ENCODE assay signal across 10 cellular contexts in genomic region chr7:30845426-30846135, GRCh38.
A peak's percentile ranks its signal among the peaks of the same experiment; 100 is the strongest.
DNase-seq lines count a peak whose midpoint lies in the region; ATAC-seq and TF ChIP-seq lines count a peak whose summit lies in the region.
"Had no signal": no experiment of that assay in that cellular context is flagged by ENCODE, and none has a peak within 500 bp of the region (broad histone marks: within the 10 kb centered on the region; RNA-seq: fewer than 3 reads in every experiment).

No MANE protein-coding gene starts in this region.

- CTCF ChIA-PET in IMR-90 (lab: Yijun Ruan, JAX) (no interaction called here), HEK293T (lab: Yijun Ruan, JAX) (no interaction called here)

- H3K4me2 ChIP-seq in IMR-90 (ENCODE audit: low read depth, low read length) = no peak overlapping the region

- no peak for TF ChIP-seq RAD21 in IMR-90 (IDR thresholded peaks at IDR 0.05; ENCODE audit: low read length)

- H3K27ac ChIP-seq in IMR-90 (ENCODE audit: insufficient read depth, low read length) (no peak overlapping the region), caudate nucleus (ENCODE audit: low read depth, low read length) (peak overlapping the region; percentile 50)

- in situ Hi-C loops in IMR-90 (cut with MboI; ENCODE audit: low sequenced_read_pairs) = no loop called here

- no peaks in the 10 kb centered on the region for H3K36me3 Mint-ChIP-seq in activated T-cell treated with anti-CD3 and anti-CD28 coated beads, Interleukin-2, amount 50 U/mL, for 72 hours (ENCODE audit: insufficient read depth in 2 of 2)

- H3K9me1 ChIP-seq in IMR-90 (ENCODE audit: insufficient read depth, low read length) = peaks cover 8% of the 10 kb centered on the region

- H3K4me3 ChIP-seq in IMR-90 (ENCODE audit: insufficient read depth, low read depth, low read length) = no peak overlapping the region

- H3K56ac ChIP-seq in IMR-90 (ENCODE audit: extremely low read depth, insufficient read depth, low read length) = no peak overlapping the region

- H3K9ac ChIP-seq in IMR-90 (ENCODE audit: low read depth, low read length) = no peak overlapping the region

- no peak overlapping the region for H3K14ac ChIP-seq in IMR-90 (replicated peaks; ENCODE audit: low read depth, low read length)

- peak; percentile 65 for DNase-seq in IMR-90
- DNase-seq in caudate nucleus (lab: John Stamatoyannopoulos, UW) = peak in 11 of 61 donors; percentile 7 to 96 (median 22)
- peak; percentile 7 for DNase-seq in kidney glomerular epithelial cell (lab: John Stamatoyannopoulos, UW)
- peak; percentile 25 for DNase-seq in superior temporal gyrus (ENCODE audit: extremely low spot score)
- DNase-seq in SKM-1 (lab: John Stamatoyannopoulos, UW; ENCODE audit: unreplicated experiment) = no peak
- DNase-seq in activated T-cell treated with anti-CD3 and anti-CD28 coated beads, Interleukin-2, amount 50 U/mL, for 72 hours = no peak
- DNase-seq in HEK293T (ENCODE audit: extremely low spot score) = no peak
- DNase-seq in NCI-H2227 treated with DMSO at 0.1 percent for 48 hours (lab: John Stamatoyannopoulos, UW) = no peak
- DNase-seq: NK-92 treated with Interleukin-12 subunit alpha and Interleukin-12 subunit beta, amount 100 ng/mL, for 24 hours; stimulated activated CD4-positive, alpha-beta T cell treated with anti-CD3 and anti-CD28 coated beads, Interleukin-4, amount 100 ng/mL, for 1 hour had no signal

- H2AFZ ChIP-seq in IMR-90 (replicated peaks; ENCODE audit: low read length, poor library complexity) = peak overlapping the region; percentile 88

- 20% methylated on average over 1 of the region's 15 CpGs; no CpG with 5 or more reads in 1 of the 2 experiments for WGBS in IMR-90 (ENCODE audit: extremely low coverage in 2 of 2, insufficient read length in 1 of 2), 2 experiments

- no peak overlapping the region for H3K18ac ChIP-seq in IMR-90 (ENCODE audit: low read depth, low read length)

- H3K79me1 ChIP-seq in IMR-90 (ENCODE audit: low read depth in 1 of 2, low read length in 2 of 2) = no peaks in the 10 kb centered on the region

- ATAC-seq in IMR-90 (ENCODE audit: low read depth) = peak; percentile 85
- ATAC-seq in activated T-cell treated with anti-CD3 and anti-CD28 coated beads, Interleukin-2, amount 50 U/mL, for 72 hours (replicated peaks in 1 of 2) = no peak

- peak overlapping the region; percentile 40; the same call in 1 of the 2 replicates for H2BK20ac ChIP-seq in IMR-90 (ENCODE audit: low read depth, low read length)

- no peak overlapping the region for H2BK5ac ChIP-seq in IMR-90 (ENCODE audit: low read depth, low read length, poor library complexity, severe bottlenecking)

- H3K27me3 ChIP-seq in IMR-90 (ENCODE audit: control insufficient read depth, insufficient read depth, low read length) = no peaks in the 10 kb centered on the region

- no peaks in the 10 kb centered on the region for H3K36me3 ChIP-seq in IMR-90 (ENCODE audit: control insufficient read depth, insufficient read depth, low read length)

- no peak for TF ChIP-seq POLR2A in IMR-90 (IDR thresholded peaks at IDR 0.05; ENCODE audit: low read depth, low read length)

- H3K9me3 Mint-ChIP-seq in activated T-cell treated with anti-CD3 and anti-CD28 coated beads, Interleukin-2, amount 50 U/mL, for 72 hours = no peaks in the 10 kb centered on the region

- peak overlapping the region; percentile 69; the same call in 1 of the 2 replicates for H2BK120ac ChIP-seq in IMR-90 (ENCODE audit: low read depth, low read length)

- BruUV-seq in IMR-90 (replicated peaks; lab: Mats Ljungman, UMichigan) = no TSS peak

- H3K27ac Mint-ChIP-seq in activated T-cell treated with anti-CD3 and anti-CD28 coated beads, Interleukin-2, amount 50 U/mL, for 72 hours = no peak overlapping the region

- H2AK9ac ChIP-seq in IMR-90 (replicated peaks; ENCODE audit: low read depth, low read length, poor library complexity) = peak overlapping the region; percentile 65

- no peak overlapping the region for H4K5ac ChIP-seq in IMR-90 (ENCODE audit: low read depth, low read length)

- no peaks in the 10 kb centered on the region for H3K4me1 Mint-ChIP-seq in activated T-cell treated with anti-CD3 and anti-CD28 coated beads, Interleukin-2, amount 50 U/mL, for 72 hours (ENCODE audit: low read depth)

- H3K23ac ChIP-seq in IMR-90 (ENCODE audit: low read depth, low read length) = no peak overlapping the region

- no peak overlapping the region for H2BK15ac ChIP-seq in IMR-90 (ENCODE audit: low read depth, low read length)

- H2AK5ac ChIP-seq in IMR-90 (ENCODE audit: low read depth, low read length) = no peak overlapping the region

- no peak for TF ChIP-seq CTCF in IMR-90 (conservative IDR thresholded peaks at IDR 0.05; ENCODE audit: low read depth, low read length)

- no peak overlapping the region; a peak in 1 of 4 replicates for H4K8ac ChIP-seq in IMR-90 (ENCODE audit: low read depth in 2 of 2, low read length in 2 of 2)

- H3K27me3 Mint-ChIP-seq in activated T-cell treated with anti-CD3 and anti-CD28 coated beads, Interleukin-2, amount 50 U/mL, for 72 hours (ENCODE audit: low read depth) = no peaks in the 10 kb centered on the region

- dilution Hi-C loops in IMR-90 (cut with HindIII; ENCODE audit: low sequenced_read_pairs, unreplicated experiment) = no loop called here

- H3K9me3 ChIP-seq in IMR-90 (ENCODE audit: control insufficient read depth, insufficient read depth, low read length) = no peaks in the 10 kb centered on the region

- peak overlapping the region; percentile 26; the same call in 1 of the 2 replicates for H3K4ac ChIP-seq in IMR-90 (ENCODE audit: low read depth, low read length)

- no peak overlapping the region for H3K4me3 Mint-ChIP-seq in activated T-cell treated with anti-CD3 and anti-CD28 coated beads, Interleukin-2, amount 50 U/mL, for 72 hours

- no peaks in the 10 kb centered on the region for H4K20me1 ChIP-seq in IMR-90 (ENCODE audit: insufficient read depth, low read length)

- H4K91ac ChIP-seq in IMR-90 (ENCODE audit: insufficient read depth, low read depth, low read length) = no peak overlapping the region

- POLR2A ChIA-PET in IMR-90 (lab: Charles Lee; ENCODE audit: unreplicated experiment) = no interaction called here
- POLR2A ChIA-PET in HEK293T (lab: Yijun Ruan, JAX) = no interaction called here

- peaks cover 5% of the 10 kb centered on the region; the same call in 1 of the 2 replicates for H3K4me1 ChIP-seq in IMR-90 (ENCODE audit: control insufficient read depth, insufficient read depth, low read length)

- intact Hi-C loops in IMR-90 (cut with micrococcal nuclease) = no loop called here

TF ChIP-seq in IMR-90, 13 proteins besides CTCF, POLR2A, EP300 and RAD21 (continues in another document):
- TF ChIP-seq MXI1 (IDR thresholded peaks at IDR 0.05; ENCODE audit: borderline replicate concordance, low read depth, low read length) = no peak
- no peak for TF ChIP-seq CHD1 (IDR thresholded peaks at IDR 0.05; ENCODE audit: low read depth, low read length)
- TF ChIP-seq ELK1 (IDR thresholded peaks at IDR 0.05; ENCODE audit: borderline replicate concordance, low read depth, low read length) = no peak
- no peak for TF ChIP-seq FOS (IDR thresholded peaks at IDR 0.05; ENCODE audit: low read depth, low read length)
- no peak for TF ChIP-seq RCOR1 (IDR thresholded peaks at IDR 0.05; ENCODE audit: insufficient replicate concordance, low read length)
- no peak for TF ChIP-seq USF2 (IDR thresholded peaks at IDR 0.05; ENCODE audit: low read depth, low read length)
- TF ChIP-seq RFX5 (IDR thresholded peaks at IDR 0.05; ENCODE audit: low read depth, low read length) = no peak

TF ChIP-seq in HEK293T, 16 proteins besides CTCF, POLR2A, EP300 and RAD21:
- no peak for TF ChIP-seq SP1 (IDR thresholded peaks at IDR 0.05)

Comparison
In these comparisons a context has a peak if more than half of its experiments do, and no peak if none do; other contexts are left out.
1. DNase-seq: peak in IMR-90 (single experiment), kidney glomerular epithelial cell (single experiment) and superior temporal gyrus (single experiment); none in SKM-1 (single experiment), activated T-cell treated with anti-CD3 and anti-CD28 coated beads, Interleukin-2, amount 50 U/mL, for 72 hours (0 of 2), HEK293T (single experiment) and NCI-H2227 treated with DMSO at 0.1 percent for 48 hours (single experiment).